In genomic region chr1:151512326-151512725, GRCh38 we compare ENCODE assay signal across 8 cellular contexts. TPM values are rescaled to one million over a fixed set of nuclear protein-coding genes. Genes with fewer than 3 reads are reported as not detected.
DNase-seq lines count a peak whose midpoint lies in the region; ATAC-seq and TF ChIP-seq lines count a peak whose summit lies in the region.

No MANE protein-coding gene starts in this region.

- DNase-seq in Calu3: no peak
- DNase-seq in effector memory CD8-positive, alpha-beta T cell: no peak
- no peak for DNase-seq in neural crest cell (ENCODE audit: low read depth, low spot score)
- DNase-seq in HPDE6-E6E7 (ENCODE audit: extremely low spot score): no peak
- DNase-seq in RWPE1 (ENCODE audit: low spot score): no peak
- no peak for DNase-seq in NCI-H510A (lab: John Stamatoyannopoulos, UW)
- DNase-seq in GDM1 (lab: John Stamatoyannopoulos, UW): no peak

- CTCF ChIA-PET in Calu3 (lab: Charles Lee): interaction anchor here (1.3 to 2.2 kb wide), 2 partner anchors 18 to 27 kb away, joined by 3 to 7 read pairs; partner anchors contain the start of gene TUFT1
- CTCF ChIA-PET in RWPE1 (lab: Yijun Ruan, JAX): no interaction called here

- no peaks in the 10 kb centered on the region for H3K9me3 ChIP-seq in Loucy (ENCODE audit: insufficient read depth, low read depth, low read length)

- no peaks in the 10 kb centered on the region for H3K9me2 ChIP-seq in Loucy (replicated peaks; ENCODE audit: low read depth, low read length)

- peaks cover 32% of the 10 kb centered on the region for H3K4me1 ChIP-seq in Loucy (ENCODE audit: insufficient read depth, low read length, poor library complexity, severe bottlenecking)

- H3K4me1 Mint-ChIP-seq in Calu3 (ENCODE audit: low read depth, unreplicated experiment) (peaks cover 46% of the 10 kb centered on the region), neural crest cell (peaks cover 33% of the 10 kb centered on the region)
- peaks cover 12 to 16% of the 10 kb centered on the region in 2 donors for H3K4me1 Mint-ChIP-seq in effector memory CD8-positive, alpha-beta T cell (ENCODE audit: low read depth in 2 of 2)

- H3K27ac ChIP-seq in RWPE1: no peak overlapping the region

- no peaks in the 10 kb centered on the region for H3K27me3 ChIP-seq in Loucy (ENCODE audit: insufficient read depth, low read length, poor library complexity, severe bottlenecking)

- TF ChIP-seq CTCF in Calu3 (IDR thresholded peaks at IDR 0.05; ENCODE audit: unreplicated experiment) (no peak), Loucy (conservative IDR thresholded peaks at IDR 0.05; ENCODE audit: low read length) (no peak), neural crest cell (conservative IDR thresholded peaks at IDR 0.05) (no peak), RWPE1 (conservative IDR thresholded peaks at IDR 0.05; ENCODE audit: low read depth) (no peak)

- POLR2A ChIA-PET in RWPE1 (lab: Yijun Ruan, JAX; ENCODE audit: low non-redundant PET): no interaction called here

- H3K9me3 Mint-ChIP-seq in Calu3 (ENCODE audit: low read depth, unreplicated experiment): no peaks in the 10 kb centered on the region
- no peaks in the 10 kb centered on the region for H3K9me3 Mint-ChIP-seq in effector memory CD8-positive, alpha-beta T cell
- no peaks in the 10 kb centered on the region for H3K9me3 Mint-ChIP-seq in neural crest cell

- no peak for ATAC-seq in effector memory CD8-positive, alpha-beta T cell (replicated peaks)

- BruUV-seq in Calu3 (replicated peaks; lab: Mats Ljungman, UMichigan): TSS peak; percentile 29

- peak overlapping the region; percentile 73 for H3K9ac ChIP-seq in Loucy (ENCODE audit: low read depth, low read length, poor library complexity, severe bottlenecking)

- H3K27me3 Mint-ChIP-seq in Calu3 (ENCODE audit: unreplicated experiment) (no peaks in the 10 kb centered on the region), neural crest cell (ENCODE audit: low read depth) (peaks cover 21% of the 10 kb centered on the region)
- no peaks in the 10 kb centered on the region for H3K27me3 Mint-ChIP-seq in effector memory CD8-positive, alpha-beta T cell

- H3K4me3 ChIP-seq in Loucy (ENCODE audit: low read length, poor library complexity, severe bottlenecking): peak overlapping the region; percentile 85

- intact Hi-C loops in Calu3 (cut with micrococcal nuclease; ENCODE audit: unreplicated experiment): loop anchor here (5.0 kb wide), 1 partner anchor 315 kb away; the partner anchor contains the start of gene PIP5K1A

- H3K79me2 ChIP-seq in Loucy (ENCODE audit: insufficient read depth, low read length): no peaks in the 10 kb centered on the region

- H3K36me3 Mint-ChIP-seq in Calu3 (ENCODE audit: insufficient read depth, unreplicated experiment) (peaks cover 72% of the 10 kb centered on the region), neural crest cell (ENCODE audit: low read depth) (no peaks in the 10 kb centered on the region)
- H3K36me3 Mint-ChIP-seq in effector memory CD8-positive, alpha-beta T cell (ENCODE audit: insufficient read depth): no peaks in the 10 kb centered on the region

- no peaks in the 10 kb centered on the region for H3K36me3 ChIP-seq in Loucy (ENCODE audit: insufficient read depth, low read length)

- H3K4me2 ChIP-seq in Loucy (ENCODE audit: low read depth, low read length, poor library complexity, severe bottlenecking): peak overlapping the region; percentile 99

- H3F3A ChIP-seq in Loucy (ENCODE audit: low read depth): no peaks in the 10 kb centered on the region

- peak overlapping the region; percentile 87 for H3K27ac Mint-ChIP-seq in Calu3 (ENCODE audit: unreplicated experiment)
- H3K27ac Mint-ChIP-seq in effector memory CD8-positive, alpha-beta T cell: no peak overlapping the region
- H3K27ac Mint-ChIP-seq in neural crest cell (ENCODE audit: unreplicated experiment): no peak overlapping the region

- no peaks in the 10 kb centered on the region for H4K20me1 ChIP-seq in Loucy (ENCODE audit: insufficient read depth, low read length, poor library complexity, severe bottlenecking)

- H2AFZ ChIP-seq in Loucy (ENCODE audit: low read length): no peak overlapping the region

- H3K4me3 Mint-ChIP-seq in Calu3 (ENCODE audit: low read depth, unreplicated experiment): peak overlapping the region; percentile 76
- peak overlapping the region; percentile 83 to 100 for H3K4me3 Mint-ChIP-seq in effector memory CD8-positive, alpha-beta T cell
- H3K4me3 Mint-ChIP-seq in neural crest cell: peak overlapping the region; percentile 60

RNA-seq across cellular contexts. Expression of gene CGN, which starts 1.1 kb away (rescaled TPM):
- total RNA-seq in Calu3 (2022): 113 and 131 TPM in 2 replicates
- 6.7 and 7.2 TPM in 2 replicates for total RNA-seq in neural crest cell

RNA-seq across cellular contexts. Expression of gene TUFT1, which starts 27.8 kb away (rescaled TPM):
- total RNA-seq in Calu3 (2022) (31.4 and 34.3 TPM in 2 replicates), neural crest cell (7.5 TPM in 2 replicates)

RNA-seq across cellular contexts. Expression of gene POGZ, which starts 53.0 kb away (rescaled TPM):
- total RNA-seq in Calu3 (2022) (118 and 128 TPM in 2 replicates), neural crest cell (145 and 158 TPM in 2 replicates)

Comparison
In these comparisons a context has a peak if more than half of its experiments do, and no peak if none do; other contexts are left out.
1. RNA of gene CGN, which starts 1.1 kb away (total RNA-seq): 113 to 131 TPM in Calu3; 6.7 to 7.2 TPM in neural crest cell; every median in the first group is over 10 times any median in the second.
2. Peak in every context shown above with its lines, with median percentiles within 50 percentile points of each other: H3K4me3 Mint-ChIP-seq.